In genomic region chr12:108730337-108731104, GRCh38 we compare ENCODE assay signal across 8 cellular contexts. TPM values are rescaled to one million over a fixed set of nuclear protein-coding genes. Genes with fewer than 3 reads are reported as not detected.
DNase-seq lines count a peak whose midpoint lies in the region; ATAC-seq and TF ChIP-seq lines count a peak whose summit lies in the region.

No MANE protein-coding gene starts in this region.

- peaks cover 20% of the 10 kb centered on the region for H3K36me3 ChIP-seq in NT2/D1 (ENCODE audit: insufficient read depth, insufficient read length, low read length)
- no peaks in the 10 kb centered on the region for H3K36me3 ChIP-seq in suprapubic skin

- peak overlapping the region; percentile 100 for H3K27ac ChIP-seq in suprapubic skin

- no peak for TF ChIP-seq EP300 in suprapubic skin (IDR thresholded peaks at IDR 0.05)

- peak overlapping the region; percentile 51 for H3K27ac Mint-ChIP-seq in activated T-cell treated with anti-CD3 and anti-CD28 coated beads, Interleukin-2, amount 50 U/mL, for 72 hours
- H3K27ac Mint-ChIP-seq in natural killer cell treated with Interleukin-12 subunit alpha and Interleukin-12 subunit beta and Interleukin-15 and Interleukin-18, amount 100 ng/mL, for 72 hours = peak overlapping the region; percentile 74 to 81

- DNase-seq in GM12865 (ENCODE audit: low read depth) (peak; percentile 75), HUDEP-2 (lab: John Stamatoyannopoulos, UW; ENCODE audit: unreplicated experiment in 76 of 76) (peak in 47 of 76 experiments; percentile 7 to 58 (median 32)), NT2/D1 (ENCODE audit: low read depth, low spot score) (peak; percentile 69), fibroblast of pulmonary artery (ENCODE audit: low read depth) (peak; percentile 73), suprapubic skin (ENCODE audit: low spot score in 2 of 2) (peak; percentile 88 to 89)
- peak; percentile 49 to 50 for DNase-seq in activated T-cell treated with anti-CD3 and anti-CD28 coated beads, Interleukin-2, amount 50 U/mL, for 72 hours
- no peak for DNase-seq in natural killer cell treated with Interleukin-12 subunit alpha and Interleukin-12 subunit beta and Interleukin-15 and Interleukin-18, amount 100 ng/mL, for 72 hours (ENCODE audit: low spot score)

- H3K27me3 ChIP-seq in NT2/D1 (ENCODE audit: insufficient read depth, insufficient read length) = no peaks in the 10 kb centered on the region
- no peaks in the 10 kb centered on the region for H3K27me3 ChIP-seq in suprapubic skin

- peaks cover 52% of the 10 kb centered on the region for H3K4me1 Mint-ChIP-seq in activated T-cell treated with anti-CD3 and anti-CD28 coated beads, Interleukin-2, amount 50 U/mL, for 72 hours (ENCODE audit: low read depth)
- peaks cover 31 to 47% of the 10 kb centered on the region in 2 donors for H3K4me1 Mint-ChIP-seq in natural killer cell treated with Interleukin-12 subunit alpha and Interleukin-12 subunit beta and Interleukin-15 and Interleukin-18, amount 100 ng/mL, for 72 hours (ENCODE audit: low read depth in 2 of 2)

- peak overlapping the region; percentile 87 for H3K9ac ChIP-seq in NT2/D1 (ENCODE audit: insufficient read length, low read depth)

- ATAC-seq in activated T-cell treated with anti-CD3 and anti-CD28 coated beads, Interleukin-2, amount 50 U/mL, for 72 hours (replicated peaks in 1 of 2) = peak; percentile 2 to 8
- ATAC-seq in natural killer cell treated with Interleukin-12 subunit alpha and Interleukin-12 subunit beta and Interleukin-15 and Interleukin-18, amount 100 ng/mL, for 72 hours = no peak
- ATAC-seq in HG03139 (IDR thresholded peaks at IDR 0.05; ENCODE audit: unreplicated experiment) = no peak

- H3K27me3 Mint-ChIP-seq in activated T-cell treated with anti-CD3 and anti-CD28 coated beads, Interleukin-2, amount 50 U/mL, for 72 hours (ENCODE audit: low read depth) = no peaks in the 10 kb centered on the region
- peaks cover 0 to 2% of the 10 kb centered on the region in 2 donors for H3K27me3 Mint-ChIP-seq in natural killer cell treated with Interleukin-12 subunit alpha and Interleukin-12 subunit beta and Interleukin-15 and Interleukin-18, amount 100 ng/mL, for 72 hours

- H3K9me3 Mint-ChIP-seq in activated T-cell treated with anti-CD3 and anti-CD28 coated beads, Interleukin-2, amount 50 U/mL, for 72 hours = no peaks in the 10 kb centered on the region
- H3K9me3 Mint-ChIP-seq in natural killer cell treated with Interleukin-12 subunit alpha and Interleukin-12 subunit beta and Interleukin-15 and Interleukin-18, amount 100 ng/mL, for 72 hours = no peaks in the 10 kb centered on the region

- peak overlapping the region; percentile 95 for H3K4me3 Mint-ChIP-seq in activated T-cell treated with anti-CD3 and anti-CD28 coated beads, Interleukin-2, amount 50 U/mL, for 72 hours
- peak overlapping the region; percentile 82 for H3K4me3 Mint-ChIP-seq in natural killer cell treated with Interleukin-12 subunit alpha and Interleukin-12 subunit beta and Interleukin-15 and Interleukin-18, amount 100 ng/mL, for 72 hours

- 1% methylated on average over 39 of the region's 46 CpGs for WGBS in suprapubic skin

- TF ChIP-seq POLR2A in suprapubic skin (IDR thresholded peaks at IDR 0.05) = peak in 1 of 2 donors; percentile 67

- H3K4me3 ChIP-seq in GM12865 (ENCODE audit: low read depth, low read length) (peak overlapping the region; percentile 86), NT2/D1 (ENCODE audit: insufficient read length, low read depth) (peak overlapping the region; percentile 81), fibroblast of pulmonary artery (replicated peaks; ENCODE audit: low read depth, low read length) (peak overlapping the region; percentile 88), suprapubic skin (peak overlapping the region; percentile 96)

- H3K9me3 ChIP-seq in NT2/D1 (ENCODE audit: insufficient read depth, low read length) (no peaks in the 10 kb centered on the region), suprapubic skin (no peaks in the 10 kb centered on the region)

- TF ChIP-seq CTCF in GM12865 (IDR thresholded peaks at IDR 0.05; ENCODE audit: insufficient read depth, low read depth, low read length, missing control alignments) (no peak), fibroblast of pulmonary artery (IDR thresholded peaks at IDR 0.05; ENCODE audit: low read length, missing control alignments) (no peak), suprapubic skin (IDR thresholded peaks at IDR 0.05) (no peak)

- H3K4me1 ChIP-seq in NT2/D1 (ENCODE audit: insufficient read depth, insufficient read length) (no peaks in the 10 kb centered on the region), suprapubic skin (peaks cover 47% of the 10 kb centered on the region)

- H3K36me3 Mint-ChIP-seq in activated T-cell treated with anti-CD3 and anti-CD28 coated beads, Interleukin-2, amount 50 U/mL, for 72 hours (ENCODE audit: insufficient read depth in 2 of 2) = no peaks in the 10 kb centered on the region
- H3K36me3 Mint-ChIP-seq in natural killer cell treated with Interleukin-12 subunit alpha and Interleukin-12 subunit beta and Interleukin-15 and Interleukin-18, amount 100 ng/mL, for 72 hours = no peaks in the 10 kb centered on the region

RNA-seq across cellular contexts. Expression of gene CORO1C, which starts 0.8 kb away (rescaled TPM):
- 10 to 100 TPM; 35.6 to 38.3 TPM for total RNA-seq in activated T-cell treated with anti-CD3 and anti-CD28 coated beads, Interleukin-2, amount 50 U/mL, for 72 hours
- 10 to 100 TPM; 68.9 to 69.5 TPM for total RNA-seq in natural killer cell treated with Interleukin-12 subunit alpha and Interleukin-12 subunit beta and Interleukin-15 and Interleukin-18, amount 100 ng/mL, for 72 hours
- 100 to 1,000 TPM; 117 to 175 (median 142) TPM for total RNA-seq in suprapubic skin

Comparison
In these comparisons a context has a peak if more than half of its experiments do, and no peak if none do; other contexts are left out.
1. ATAC-seq: peak in activated T-cell treated with anti-CD3 and anti-CD28 coated beads, Interleukin-2, amount 50 U/mL, for 72 hours (2 of 2); none in natural killer cell treated with Interleukin-12 subunit alpha and Interleukin-12 subunit beta and Interleukin-15 and Interleukin-18, amount 100 ng/mL, for 72 hours (0 of 2) and HG03139 (single experiment).
2. Peak in every context shown above with its lines, with median percentiles within 50 percentile points of each other: H3K4me3 ChIP-seq.